ENCODE assay signal across 3 cellular contexts in the genomic region with DNA sequence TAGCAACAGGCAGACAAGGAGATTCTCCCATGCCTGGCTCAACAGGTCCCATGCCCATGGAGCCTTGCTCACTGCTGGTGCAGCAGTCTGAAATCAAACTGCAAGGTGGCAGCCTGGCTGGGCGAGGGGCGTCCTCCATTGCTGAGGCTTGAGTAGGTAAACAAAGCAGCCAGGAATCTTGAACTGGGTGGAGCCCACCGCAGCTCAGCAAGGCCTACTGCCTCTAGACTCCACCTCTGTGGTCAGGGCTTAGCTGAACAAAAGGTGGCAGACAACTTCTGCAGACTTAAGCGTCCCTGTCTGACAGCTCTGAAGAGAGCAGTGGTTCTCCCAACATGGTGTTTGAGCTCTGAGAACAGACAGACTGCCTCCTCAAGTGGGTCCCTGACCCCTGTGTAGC. TPM values are rescaled to one million over a fixed set of nuclear protein-coding genes. Genes with fewer than 3 reads are reported as not detected.
"Had no signal": no experiment of that assay in that cellular context is flagged by ENCODE, and none has a peak within 500 bp of the region (broad histone marks: within the 10 kb centered on the region; RNA-seq: fewer than 3 reads in every experiment).

No MANE protein-coding gene starts in this region.

RNA-seq across cellular contexts. Expression of gene COL8A1, which starts 49.2 kb away (rescaled TPM):
- total RNA-seq: activated CD4-positive, alpha-beta memory T cell treated with anti-CD3 and anti-CD28 coated beads for 36 hours; activated CD8-positive, alpha-beta T cell treated with anti-CD3 and anti-CD28 coated beads for 36 hours; activated naive CD8-positive, alpha-beta T cell treated with anti-CD3 and anti-CD28 coated beads for 36 hours had no signal
